21 cellular contexts compared by ENCODE assay signal in genomic region chr17:59757881-59758385, GRCh38. TPM values are rescaled to one million over a fixed set of nuclear protein-coding genes. Genes with fewer than 3 reads are reported as not detected.
DNase-seq lines count a peak whose midpoint lies in the region; ATAC-seq, FAIRE-seq and TF ChIP-seq lines count a peak whose summit lies in the region.
"Had no signal": no experiment of that assay in that cellular context is flagged by ENCODE, and none has a peak within 500 bp of the region (broad histone marks: within the 10 kb centered on the region; RNA-seq: fewer than 3 reads in every experiment).

No MANE protein-coding gene starts in this region.

- DNase-seq in T-helper 2 cell treated with Interferon-gamma antibody and Interleukin-4, amounts not matched to agents 5 μg/mL and 100 μg/mL, for 36 hours (ENCODE audit: low spot score): no peak
- DNase-seq in T-helper 2 cell: no peak
- DNase-seq in HTR-8/SVneo (ENCODE audit: insufficient read length, low spot score): no peak
- no peak for DNase-seq in ascending aorta (ENCODE audit: low spot score in 2 of 2)
- no peak for DNase-seq in stimulated activated CD4-positive, alpha-beta T cell treated with anti-CD3 and anti-CD28 coated beads, Interleukin-1b, Interleukin-23, amount 100 ng/mL, for 48 hours
- DNase-seq: ACHN; aorta; CD8-positive, alpha-beta T cell; lower lobe of right lung; NCI-H187 treated with DMSO at 0.1 percent for 48 hours; NCI-H69; stimulated activated CD4-positive, alpha-beta T cell treated with anti-CD3 and anti-CD28 coated beads, Interleukin-2, amount 100 ng/mL, for 24 hours had no signal

- peak overlapping the region; percentile 61 for H3K27ac Mint-ChIP-seq in T-helper 2 cell treated with Interferon-gamma antibody and Interleukin-4, amounts not matched to agents 5 μg/mL and 100 μg/mL, for 36 hours
- H3K27ac Mint-ChIP-seq: CD8-positive, alpha-beta T cell; GM23338; type B pancreatic cell had no signal

- ATAC-seq in GM18870 (IDR thresholded peaks at IDR 0.05; ENCODE audit: unreplicated experiment) (no peak), HG02610 (IDR thresholded peaks at IDR 0.05; ENCODE audit: unreplicated experiment) (no peak)
- ATAC-seq: CD8-positive, alpha-beta T cell; GM12878; GM23338; lower lobe of right lung had no signal

- no peaks in the 10 kb centered on the region for H3K27me3 ChIP-seq in ascending aorta

- no peak for TF ChIP-seq CTCF in ascending aorta (IDR thresholded peaks at IDR 0.05)

- H3K27ac ChIP-seq in ascending aorta (peak overlapping the region; percentile 33 to 61), skin epidermis (peak overlapping the region in 11 of 21 experiments; percentile 0 to 92 (median 59))
- H3K27ac ChIP-seq: lower lobe of right lung, VCaP had no signal

- H3K9me3 ChIP-seq in ascending aorta: no peaks in the 10 kb centered on the region
- H3K9me3 ChIP-seq: lower lobe of right lung had no signal

- intact Hi-C loops in ascending aorta (cut with DNase I): no loop called here

- FAIRE-seq in HTR-8/SVneo (lab: Jason Lieb, UNC): peak; percentile 51
- FAIRE-seq: colon, GM12878 had no signal

- no peak overlapping the region for H3K4me3 Mint-ChIP-seq in T-helper 2 cell treated with Interferon-gamma antibody and Interleukin-4, amounts not matched to agents 5 μg/mL and 100 μg/mL, for 36 hours
- H3K4me3 Mint-ChIP-seq: CD8-positive, alpha-beta T cell; GM23338; neural crest cell; type B pancreatic cell had no signal

- peaks cover 58% of the 10 kb centered on the region for H3K36me3 Mint-ChIP-seq in T-helper 2 cell treated with Interferon-gamma antibody and Interleukin-4, amounts not matched to agents 5 μg/mL and 100 μg/mL, for 36 hours (ENCODE audit: low read depth)

- peaks cover 7% of the 10 kb centered on the region for H3K9me3 Mint-ChIP-seq in T-helper 2 cell treated with Interferon-gamma antibody and Interleukin-4, amounts not matched to agents 5 μg/mL and 100 μg/mL, for 36 hours
- H3K9me3 Mint-ChIP-seq: CD8-positive, alpha-beta T cell; type B pancreatic cell had no signal

- H3K4me1 Mint-ChIP-seq in T-helper 2 cell treated with Interferon-gamma antibody and Interleukin-4, amounts not matched to agents 5 μg/mL and 100 μg/mL, for 36 hours (ENCODE audit: low read depth): peaks cover 55% of the 10 kb centered on the region

- H3K4me3 ChIP-seq in ascending aorta: no peak overlapping the region
- no peak overlapping the region for H3K4me3 ChIP-seq in skin epidermis
- H3K4me3 ChIP-seq: GM12878, GM23338, lower lobe of right lung had no signal

- H3K4me1 ChIP-seq in ascending aorta: peaks cover 0 to 25% of the 10 kb centered on the region in 2 donors

- H3K36me3 ChIP-seq in ascending aorta: no peaks in the 10 kb centered on the region
- H3K36me3 ChIP-seq: lower lobe of right lung had no signal

- no peaks in the 10 kb centered on the region for H3K27me3 Mint-ChIP-seq in T-helper 2 cell treated with Interferon-gamma antibody and Interleukin-4, amounts not matched to agents 5 μg/mL and 100 μg/mL, for 36 hours (ENCODE audit: low read depth)
- H3K27me3 Mint-ChIP-seq: type B pancreatic cell had no signal

RNA-seq across cellular contexts. Expression of gene VMP1, which starts 50.5 kb away (rescaled TPM):
- 183 TPM for total RNA-seq in ascending aorta

RNA-seq across cellular contexts. Expression of gene PTRH2, which starts 50.7 kb away (rescaled TPM):
- 125 TPM for total RNA-seq in ascending aorta
